ENCODE assay signal across 22 cellular contexts in genomic region chr20:58626076-58626475, GRCh38. TPM values are rescaled to one million over a fixed set of nuclear protein-coding genes. Genes with fewer than 3 reads are reported as not detected.
DNase-seq lines count a peak whose midpoint lies in the region; ATAC-seq and TF ChIP-seq lines count a peak whose summit lies in the region.
"Had no signal": no experiment of that assay in that cellular context is flagged by ENCODE, and none has a peak within 500 bp of the region (broad histone marks: within the 10 kb centered on the region; RNA-seq: fewer than 3 reads in every experiment).

No MANE protein-coding gene starts in this region.

- H3K23ac ChIP-seq in mesenchymal stem cell (ENCODE audit: low read length in 2 of 2): no peak overlapping the region

- no peaks in the 10 kb centered on the region for H3K27me3 ChIP-seq in RWPE2 (ENCODE audit: insufficient read depth, poor library complexity, severe bottlenecking)
- no peaks in the 10 kb centered on the region for H3K27me3 ChIP-seq in mesenchymal stem cell (ENCODE audit: control insufficient read depth in 1 of 2, insufficient read depth in 1 of 2, low read length in 2 of 2)
- H3K27me3 ChIP-seq in right cardiac atrium (ENCODE audit: control insufficient read depth, insufficient read depth): no peaks in the 10 kb centered on the region
- H3K27me3 ChIP-seq: BLaER1 treated with 17β-estradiol and CSF1 and Interleukin-3, amounts not matched to agents 10 nM and 100 nM; SJCRH30 had no signal

- H3K9me3 ChIP-seq in RWPE2 (ENCODE audit: severe bottlenecking) (peaks cover 6% of the 10 kb centered on the region), mesenchymal stem cell (ENCODE audit: control insufficient read depth, low read length) (no peaks in the 10 kb centered on the region), right cardiac atrium (ENCODE audit: control insufficient read depth, low read length) (no peaks in the 10 kb centered on the region)
- H3K9me3 ChIP-seq: BLaER1 treated with 17β-estradiol and CSF1 and Interleukin-3, amounts not matched to agents 10 nM and 100 nM; SJCRH30 had no signal

- peaks cover 37% of the 10 kb centered on the region for H3K4me1 ChIP-seq in RWPE2 (ENCODE audit: insufficient read depth, poor library complexity, severe bottlenecking)
- H3K4me1 ChIP-seq in mesenchymal stem cell (ENCODE audit: control insufficient read depth, insufficient read depth, low read depth, low read length): peaks cover 35% of the 10 kb centered on the region
- no peaks in the 10 kb centered on the region for H3K4me1 ChIP-seq in right cardiac atrium (ENCODE audit: control insufficient read depth, insufficient read depth, low read length)
- H3K4me1 ChIP-seq: Caco-2 had no signal

- no peaks in the 10 kb centered on the region for H3K36me3 ChIP-seq in RWPE2 (ENCODE audit: low read depth)
- no peaks in the 10 kb centered on the region for H3K36me3 ChIP-seq in mesenchymal stem cell (ENCODE audit: control insufficient read depth in 1 of 2, insufficient read depth in 2 of 2, low read depth in 1 of 2, low read length in 2 of 2)
- H3K36me3 ChIP-seq: BLaER1 treated with 17β-estradiol and CSF1 and Interleukin-3, amounts not matched to agents 10 nM and 100 nM; SJCRH30 had no signal

- no peak overlapping the region for H2BK120ac ChIP-seq in mesenchymal stem cell (ENCODE audit: low read depth, low read length)

- no peak overlapping the region for H2AFZ ChIP-seq in mesenchymal stem cell (ENCODE audit: low read depth, low read length)

- H2BK12ac ChIP-seq in mesenchymal stem cell (ENCODE audit: low read length in 2 of 2): peak overlapping the region in 1 of 2 experiments; percentile 34

- no peak overlapping the region for H4K91ac ChIP-seq in mesenchymal stem cell (ENCODE audit: low read length)

- WGBS in mesenchymal stem cell: 87% methylated on average over 4 of the region's 4 CpGs
- 66% methylated on average over 4 of the region's 4 CpGs for WGBS in right cardiac atrium

- H3K4me3 ChIP-seq in RWPE2 (ENCODE audit: severe bottlenecking) (no peak overlapping the region), mesenchymal stem cell (ENCODE audit: insufficient read depth in 1 of 2, low read depth in 1 of 2, low read length in 2 of 2) (no peak overlapping the region), right cardiac atrium (ENCODE audit: low read length) (no peak overlapping the region)
- H3K4me3 ChIP-seq: BLaER1 treated with 17β-estradiol and CSF1 and Interleukin-3, amounts not matched to agents 10 nM and 100 nM; SJCRH30 had no signal

- no peak overlapping the region for H3K14ac ChIP-seq in mesenchymal stem cell (ENCODE audit: low read length in 2 of 2)

- H2BK5ac ChIP-seq in mesenchymal stem cell (ENCODE audit: low read depth, low read length, poor library complexity, severe bottlenecking): no peak overlapping the region

- no peak for TF ChIP-seq CTCF in RWPE2 (IDR thresholded peaks at IDR 0.05; ENCODE audit: poor library complexity, severe bottlenecking)

- H3K18ac ChIP-seq in mesenchymal stem cell (ENCODE audit: low read depth in 1 of 2, low read length in 2 of 2): no peak overlapping the region

- no peak overlapping the region for H3K4me2 ChIP-seq in mesenchymal stem cell (ENCODE audit: low read length, poor library complexity, severe bottlenecking)
- H3K4me2 ChIP-seq: BLaER1 treated with 17β-estradiol and CSF1 and Interleukin-3, amounts not matched to agents 10 nM and 100 nM had no signal

- no peak overlapping the region for H3K9ac ChIP-seq in mesenchymal stem cell (ENCODE audit: low read length)
- H3K9ac ChIP-seq: BLaER1 treated with 17β-estradiol and CSF1 and Interleukin-3, amounts not matched to agents 10 nM and 100 nM had no signal

- peak overlapping the region; percentile 55 for H2AK5ac ChIP-seq in mesenchymal stem cell (ENCODE audit: low read length, severe bottlenecking)

- no peaks in the 10 kb centered on the region for H3K79me1 ChIP-seq in mesenchymal stem cell (replicated peaks; ENCODE audit: low read length, poor library complexity, severe bottlenecking)

- peak overlapping the region; percentile 34 for H2BK15ac ChIP-seq in mesenchymal stem cell (ENCODE audit: low read depth, poor library complexity, severe bottlenecking)

- H3K27ac ChIP-seq in RWPE2 (ENCODE audit: poor library complexity, severe bottlenecking) (peak overlapping the region; percentile 81), mesenchymal stem cell (ENCODE audit: low read length, poor library complexity, severe bottlenecking) (no peak overlapping the region), right cardiac atrium (ENCODE audit: low read length) (no peak overlapping the region)
- H3K27ac ChIP-seq: BLaER1 treated with 17β-estradiol and CSF1 and Interleukin-3, amounts not matched to agents 10 nM and 100 nM; HL-60; SJCRH30 had no signal

- ATAC-seq in RWPE2 (ENCODE audit: low read depth) (no peak), GM18873 (IDR thresholded peaks at IDR 0.05; ENCODE audit: low FRiP score, unreplicated experiment) (no peak), right cardiac atrium (no peak), HG03342 (IDR thresholded peaks at IDR 0.05; ENCODE audit: unreplicated experiment) (no peak)

- DNase-seq in EL (peak; percentile 45), M059J (ENCODE audit: low read depth) (peak; percentile 34), RWPE2 (ENCODE audit: low spot score) (no peak), mesenchymal stem cell (no peak), NCI-H187 (lab: John Stamatoyannopoulos, UW) (no peak), right cardiac atrium (no peak)
- DNase-seq: 8988T; Caco-2; CD4-positive, alpha-beta memory T cell; DND-41; GDM1; MV-4-11; NCI-H1694 treated with DMSO at 0.1 percent for 48 hours; NCI-H2107; NCI-H446 treated with DMSO at 0.1 percent for 48 hours; NCI-H526 treated with DMSO at 0.1 percent for 48 hours; OCI-M1; SJCRH30 had no signal

- H4K8ac ChIP-seq in mesenchymal stem cell (ENCODE audit: low read length): no peak overlapping the region

- no peak overlapping the region for H3K4ac ChIP-seq in mesenchymal stem cell (ENCODE audit: low read depth in 1 of 2, low read length in 2 of 2)

- intact Hi-C loops in right cardiac atrium (cut with DNase I): no loop called here

RNA-seq across cellular contexts. Expression of gene STX16, which starts 25.0 kb away (rescaled TPM):
- total RNA-seq in M059J (2014; rRNA removed; shearing (Covaris generic)): 8.4 and 24.6 TPM in 2 replicates
- polyA plus RNA-seq in mesenchymal stem cell (2013, experiment 1 of 2): 42.4 TPM
- 40.7 TPM for polyA plus RNA-seq in mesenchymal stem cell (2013, experiment 2 of 2)
- 10 to 100 TPM; 28.0 to 35.0 (median 33.3) TPM for total RNA-seq in right cardiac atrium
- 28.8 TPM for polyA plus RNA-seq in right cardiac atrium

Comparison
In these comparisons a context has a peak if more than half of its experiments do, and no peak if none do; other contexts are left out.
1. DNase-seq: peak in EL (single experiment) and M059J (single experiment); none in RWPE2 (single experiment), mesenchymal stem cell (single experiment), NCI-H187 (0 of 2) and right cardiac atrium (0 of 3).